1 cellular context compared by ENCODE assay signal in genomic region chr6:33410050-33410710, GRCh38.
A peak's percentile ranks its signal among the peaks of the same experiment; 100 is the strongest.
TF ChIP-seq lines count a peak whose summit lies in the region.

No MANE protein-coding gene starts in this region.

TF ChIP-seq in HepG2, 621 proteins besides CTCF, POLR2A, EP300 and RAD21 (continued from another document and continues in another):
- TF ChIP-seq, protein P1, sequence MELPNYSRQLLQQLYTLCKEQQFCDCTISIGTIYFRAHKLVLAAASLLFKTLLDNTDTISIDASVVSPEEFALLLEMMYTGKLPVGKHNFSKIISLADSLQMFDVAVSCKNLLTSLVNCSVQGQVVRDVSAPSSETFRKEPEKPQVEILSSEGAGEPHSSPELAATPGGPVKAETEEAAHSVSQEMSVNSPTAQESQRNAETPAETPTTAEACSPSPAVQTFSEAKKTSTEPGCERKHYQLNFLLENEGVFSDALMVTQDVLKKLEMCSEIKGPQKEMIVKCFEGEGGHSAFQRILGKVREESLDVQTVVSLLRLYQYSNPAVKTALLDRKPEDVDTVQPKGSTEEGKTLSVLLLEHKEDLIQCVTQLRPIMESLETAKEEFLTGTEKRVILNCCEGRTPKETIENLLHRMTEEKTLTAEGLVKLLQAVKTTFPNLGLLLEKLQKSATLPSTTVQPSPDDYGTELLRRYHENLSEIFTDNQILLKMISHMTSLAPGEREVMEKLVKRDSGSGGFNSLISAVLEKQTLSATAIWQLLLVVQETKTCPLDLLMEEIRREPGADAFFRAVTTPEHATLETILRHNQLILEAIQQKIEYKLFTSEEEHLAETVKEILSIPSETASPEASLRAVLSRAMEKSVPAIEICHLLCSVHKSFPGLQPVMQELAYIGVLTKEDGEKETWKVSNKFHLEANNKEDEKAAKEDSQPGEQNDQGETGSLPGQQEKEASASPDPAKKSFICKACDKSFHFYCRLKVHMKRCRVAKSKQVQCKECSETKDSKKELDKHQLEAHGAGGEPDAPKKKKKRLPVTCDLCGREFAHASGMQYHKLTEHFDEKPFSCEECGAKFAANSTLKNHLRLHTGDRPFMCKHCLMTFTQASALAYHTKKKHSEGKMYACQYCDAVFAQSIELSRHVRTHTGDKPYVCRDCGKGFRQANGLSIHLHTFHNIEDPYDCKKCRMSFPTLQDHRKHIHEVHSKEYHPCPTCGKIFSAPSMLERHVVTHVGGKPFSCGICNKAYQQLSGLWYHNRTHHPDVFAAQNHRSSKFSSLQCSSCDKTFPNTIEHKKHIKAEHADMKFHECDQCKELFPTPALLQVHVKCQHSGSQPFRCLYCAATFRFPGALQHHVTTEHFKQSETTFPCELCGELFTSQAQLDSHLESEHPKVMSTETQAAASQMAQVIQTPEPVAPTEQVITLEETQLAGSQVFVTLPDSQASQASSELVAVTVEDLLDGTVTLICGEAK (IDR thresholded peaks at IDR 0.05), result no peak
- TF ChIP-seq, protein P1 (CRISPR knock-in tag; IDR thresholded peaks at IDR 0.05), result peak; percentile 84
- TF ChIP-seq ZNF878 (CRISPR knock-in tag; IDR thresholded peaks at IDR 0.05), result peak; percentile 99
- no peak for TF ChIP-seq NR1H2 (CRISPR knock-in tag; IDR thresholded peaks at IDR 0.05; ENCODE audit: borderline replicate concordance, low read depth)
- peak; percentile 73; the same call in 1 of the 2 replicates for TF ChIP-seq GPN1 (CRISPR knock-in tag; IDR thresholded peaks at IDR 0.05; ENCODE audit: borderline replicate concordance)
- peak; percentile 92 for TF ChIP-seq MYC (CRISPR knock-in tag; IDR thresholded peaks at IDR 0.05; ENCODE audit: borderline replicate concordance)
- peak; percentile 93 for TF ChIP-seq STAT5B (CRISPR knock-in tag; IDR thresholded peaks at IDR 0.05)
- TF ChIP-seq ZSCAN25 (CRISPR knock-in tag; IDR thresholded peaks at IDR 0.05), result peak; percentile 78; the same call in 1 of the 2 replicates
- no peak for TF ChIP-seq TEF (CRISPR knock-in tag; IDR thresholded peaks at IDR 0.05)
- no peak for TF ChIP-seq MAFF (IDR thresholded peaks at IDR 0.05; ENCODE audit: low read depth, low read length)
- peak; percentile 93 for TF ChIP-seq SAP130 (CRISPR knock-in tag; IDR thresholded peaks at IDR 0.05; ENCODE audit: low read depth)
- peak; percentile 44; the same call in 1 of the 2 replicates for TF ChIP-seq ZBTB39 (CRISPR knock-in tag; IDR thresholded peaks at IDR 0.05)
- TF ChIP-seq TP53 (CRISPR knock-in tag; conservative IDR thresholded peaks at IDR 0.05), result no peak; the same call in 1 of the 2 replicates
- peak; percentile 81 for TF ChIP-seq POLR2AphosphoS5 (IDR thresholded peaks at IDR 0.05; ENCODE audit: low read depth, low read length)
- peak; percentile 84; the same call in 1 of the 2 replicates for TF ChIP-seq ZSCAN9 (CRISPR knock-in tag; IDR thresholded peaks at IDR 0.05; ENCODE audit: borderline replicate concordance)
- peak; percentile 86; the same call in 1 of the 2 replicates for TF ChIP-seq ARID4A (CRISPR knock-in tag; IDR thresholded peaks at IDR 0.05; ENCODE audit: borderline replicate concordance)
- TF ChIP-seq PAWR (CRISPR knock-in tag; IDR thresholded peaks at IDR 0.05; ENCODE audit: borderline replicate concordance), result no peak
- peak; percentile 91 for TF ChIP-seq GATAD1 (CRISPR knock-in tag; IDR thresholded peaks at IDR 0.05)
- TF ChIP-seq, protein P2, sequence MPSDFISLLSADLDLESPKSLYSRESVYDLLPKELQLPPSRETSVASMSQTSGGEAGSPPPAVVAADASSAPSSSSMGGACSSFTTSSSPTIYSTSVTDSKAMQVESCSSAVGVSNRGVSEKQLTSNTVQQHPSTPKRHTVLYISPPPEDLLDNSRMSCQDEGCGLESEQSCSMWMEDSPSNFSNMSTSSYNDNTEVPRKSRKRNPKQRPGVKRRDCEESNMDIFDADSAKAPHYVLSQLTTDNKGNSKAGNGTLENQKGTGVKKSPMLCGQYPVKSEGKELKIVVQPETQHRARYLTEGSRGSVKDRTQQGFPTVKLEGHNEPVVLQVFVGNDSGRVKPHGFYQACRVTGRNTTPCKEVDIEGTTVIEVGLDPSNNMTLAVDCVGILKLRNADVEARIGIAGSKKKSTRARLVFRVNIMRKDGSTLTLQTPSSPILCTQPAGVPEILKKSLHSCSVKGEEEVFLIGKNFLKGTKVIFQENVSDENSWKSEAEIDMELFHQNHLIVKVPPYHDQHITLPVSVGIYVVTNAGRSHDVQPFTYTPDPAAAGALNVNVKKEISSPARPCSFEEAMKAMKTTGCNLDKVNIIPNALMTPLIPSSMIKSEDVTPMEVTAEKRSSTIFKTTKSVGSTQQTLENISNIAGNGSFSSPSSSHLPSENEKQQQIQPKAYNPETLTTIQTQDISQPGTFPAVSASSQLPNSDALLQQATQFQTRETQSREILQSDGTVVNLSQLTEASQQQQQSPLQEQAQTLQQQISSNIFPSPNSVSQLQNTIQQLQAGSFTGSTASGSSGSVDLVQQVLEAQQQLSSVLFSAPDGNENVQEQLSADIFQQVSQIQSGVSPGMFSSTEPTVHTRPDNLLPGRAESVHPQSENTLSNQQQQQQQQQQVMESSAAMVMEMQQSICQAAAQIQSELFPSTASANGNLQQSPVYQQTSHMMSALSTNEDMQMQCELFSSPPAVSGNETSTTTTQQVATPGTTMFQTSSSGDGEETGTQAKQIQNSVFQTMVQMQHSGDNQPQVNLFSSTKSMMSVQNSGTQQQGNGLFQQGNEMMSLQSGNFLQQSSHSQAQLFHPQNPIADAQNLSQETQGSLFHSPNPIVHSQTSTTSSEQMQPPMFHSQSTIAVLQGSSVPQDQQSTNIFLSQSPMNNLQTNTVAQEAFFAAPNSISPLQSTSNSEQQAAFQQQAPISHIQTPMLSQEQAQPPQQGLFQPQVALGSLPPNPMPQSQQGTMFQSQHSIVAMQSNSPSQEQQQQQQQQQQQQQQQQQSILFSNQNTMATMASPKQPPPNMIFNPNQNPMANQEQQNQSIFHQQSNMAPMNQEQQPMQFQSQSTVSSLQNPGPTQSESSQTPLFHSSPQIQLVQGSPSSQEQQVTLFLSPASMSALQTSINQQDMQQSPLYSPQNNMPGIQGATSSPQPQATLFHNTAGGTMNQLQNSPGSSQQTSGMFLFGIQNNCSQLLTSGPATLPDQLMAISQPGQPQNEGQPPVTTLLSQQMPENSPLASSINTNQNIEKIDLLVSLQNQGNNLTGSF (CRISPR knock-in tag; IDR thresholded peaks at IDR 0.05), result peak; percentile 91; the same call in 1 of the 2 replicates
- TF ChIP-seq, protein P3, sequence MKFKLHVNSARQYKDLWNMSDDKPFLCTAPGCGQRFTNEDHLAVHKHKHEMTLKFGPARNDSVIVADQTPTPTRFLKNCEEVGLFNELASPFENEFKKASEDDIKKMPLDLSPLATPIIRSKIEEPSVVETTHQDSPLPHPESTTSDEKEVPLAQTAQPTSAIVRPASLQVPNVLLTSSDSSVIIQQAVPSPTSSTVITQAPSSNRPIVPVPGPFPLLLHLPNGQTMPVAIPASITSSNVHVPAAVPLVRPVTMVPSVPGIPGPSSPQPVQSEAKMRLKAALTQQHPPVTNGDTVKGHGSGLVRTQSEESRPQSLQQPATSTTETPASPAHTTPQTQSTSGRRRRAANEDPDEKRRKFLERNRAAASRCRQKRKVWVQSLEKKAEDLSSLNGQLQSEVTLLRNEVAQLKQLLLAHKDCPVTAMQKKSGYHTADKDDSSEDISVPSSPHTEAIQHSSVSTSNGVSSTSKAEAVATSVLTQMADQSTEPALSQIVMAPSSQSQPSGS (CRISPR knock-in tag; IDR thresholded peaks at IDR 0.05), result peak; percentile 97
- peak; percentile 81; the same call in 1 of the 2 replicates for TF ChIP-seq MTA1 (CRISPR knock-in tag; IDR thresholded peaks at IDR 0.05; ENCODE audit: borderline replicate concordance)
- TF ChIP-seq FOXK1 (CRISPR knock-in tag; IDR thresholded peaks at IDR 0.05; ENCODE audit: borderline replicate concordance, low read depth), result peak; percentile 69; the same call in 1 of the 2 replicates
- TF ChIP-seq, protein P4, sequence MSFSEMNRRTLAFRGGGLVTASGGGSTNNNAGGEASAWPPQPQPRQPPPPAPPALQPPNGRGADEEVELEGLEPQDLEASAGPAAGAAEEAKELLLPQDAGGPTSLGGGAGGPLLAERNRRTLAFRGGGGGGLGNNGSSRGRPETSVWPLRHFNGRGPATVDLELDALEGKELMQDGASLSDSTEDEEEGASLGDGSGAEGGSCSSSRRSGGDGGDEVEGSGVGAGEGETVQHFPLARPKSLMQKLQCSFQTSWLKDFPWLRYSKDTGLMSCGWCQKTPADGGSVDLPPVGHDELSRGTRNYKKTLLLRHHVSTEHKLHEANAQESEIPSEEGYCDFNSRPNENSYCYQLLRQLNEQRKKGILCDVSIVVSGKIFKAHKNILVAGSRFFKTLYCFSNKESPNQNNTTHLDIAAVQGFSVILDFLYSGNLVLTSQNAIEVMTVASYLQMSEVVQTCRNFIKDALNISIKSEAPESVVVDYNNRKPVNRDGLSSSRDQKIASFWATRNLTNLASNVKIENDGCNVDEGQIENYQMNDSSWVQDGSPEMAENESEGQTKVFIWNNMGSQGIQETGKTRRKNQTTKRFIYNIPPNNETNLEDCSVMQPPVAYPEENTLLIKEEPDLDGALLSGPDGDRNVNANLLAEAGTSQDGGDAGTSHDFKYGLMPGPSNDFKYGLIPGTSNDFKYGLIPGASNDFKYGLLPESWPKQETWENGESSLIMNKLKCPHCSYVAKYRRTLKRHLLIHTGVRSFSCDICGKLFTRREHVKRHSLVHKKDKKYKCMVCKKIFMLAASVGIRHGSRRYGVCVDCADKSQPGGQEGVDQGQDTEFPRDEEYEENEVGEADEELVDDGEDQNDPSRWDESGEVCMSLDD (CRISPR knock-in tag; IDR thresholded peaks at IDR 0.05; ENCODE audit: borderline replicate concordance), result no peak
- TF ChIP-seq SMAD9 (CRISPR knock-in tag; IDR thresholded peaks at IDR 0.05), result peak; percentile 49; the same call in 1 of the 2 replicates
